22 cellular contexts compared by ENCODE assay signal in the genomic region with DNA sequence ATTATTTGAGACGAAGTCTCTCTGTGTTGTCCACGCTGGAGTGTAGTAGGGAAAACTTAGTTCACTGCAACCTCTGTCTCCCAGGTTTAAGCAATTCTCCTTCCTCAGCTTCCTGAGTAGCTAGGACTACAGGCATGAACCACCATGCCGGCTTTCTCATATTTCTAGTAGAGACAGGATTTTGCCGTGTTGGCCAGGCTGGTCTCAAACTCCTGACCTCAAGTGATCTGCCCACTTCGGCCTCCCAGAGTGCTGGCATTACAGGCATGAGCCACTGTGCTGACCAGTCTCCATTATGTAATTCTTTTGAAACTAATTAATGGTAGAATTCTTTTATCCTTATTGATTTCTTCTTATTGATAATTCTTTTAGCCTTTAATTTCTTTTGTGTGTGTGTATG. TPM values are rescaled to one million over a fixed set of nuclear protein-coding genes. Genes with fewer than 3 reads are reported as not detected.
DNase-seq lines count a peak whose midpoint lies in the region; ATAC-seq and TF ChIP-seq lines count a peak whose summit lies in the region.
"Had no signal": no experiment of that assay in that cellular context is flagged by ENCODE, and none has a peak within 500 bp of the region (broad histone marks: within the 10 kb centered on the region; RNA-seq: fewer than 3 reads in every experiment).

No MANE protein-coding gene starts in this region.

- no peaks in the 10 kb centered on the region for H3F3A ChIP-seq in SK-N-SH (replicated peaks; ENCODE audit: insufficient read depth)

- no peaks in the 10 kb centered on the region; the same call in 1 of the 2 replicates for H3K9me2 ChIP-seq in SK-N-SH

- no peak overlapping the region for H2BK5ac ChIP-seq in trophoblast cell (ENCODE audit: low read depth, low read length, poor library complexity)

- 89% methylated on average over 5 of the region's 5 CpGs for WGBS in SK-N-SH (ENCODE audit: low lambda C conversion rate)
- no CpG with 5 or more reads among the region's 5 CpGs for WGBS in trophoblast cell (ENCODE audit: extremely low coverage, insufficient coverage, insufficient read length)

- DNase-seq in SK-N-SH, result no peak
- peak; percentile 25 for DNase-seq in NCI-H69 (lab: John Stamatoyannopoulos, UW)
- DNase-seq in trophoblast cell, result peak; percentile 63 to 65
- no peak for DNase-seq in Right ventricle myocardium superior
- DNase-seq: 8988T; ACHN; AML-193; BE2C; CD4-positive, alpha-beta T cell; CD8-positive, alpha-beta memory T cell; DMS 273 treated with DMSO at 0.1 percent for 48 hours; DMS79; EL; GF-D8; GOT3; HFFc6 had no signal

- H3K4me1 ChIP-seq in SK-N-SH (ENCODE audit: control insufficient read depth in 1 of 2, insufficient read depth in 2 of 2, low read depth in 1 of 2, low read length in 1 of 2), result peaks cover 0 to 8% of the 10 kb centered on the region in 2 experiments; a peak in 2 of 4 replicates
- no peaks in the 10 kb centered on the region for H3K4me1 ChIP-seq in trophoblast cell (ENCODE audit: control insufficient read depth in 1 of 2, insufficient read depth in 2 of 2, low read length in 2 of 2)
- H3K4me1 ChIP-seq: A549; BLaER1 treated with 17β-estradiol and CSF1 and Interleukin-3, amounts not matched to agents 10 nM and 100 nM had no signal

- H3K14ac ChIP-seq in trophoblast cell (ENCODE audit: low read length), result no peak overlapping the region

- H4K8ac ChIP-seq in trophoblast cell (ENCODE audit: low read depth, low read length), result no peak overlapping the region

- H2AK5ac ChIP-seq in trophoblast cell (ENCODE audit: low read length), result no peak overlapping the region

- TF ChIP-seq EP300 in SK-N-SH (IDR thresholded peaks at IDR 0.05; ENCODE audit: borderline replicate concordance in 1 of 2, low read depth in 1 of 2, low read length in 1 of 2), result no peak

- no peak overlapping the region for H3K18ac ChIP-seq in trophoblast cell (ENCODE audit: low read length)

- CTCF ChIA-PET in SK-N-SH (lab: Yijun Ruan, JAX), result interaction anchor here (0.6 to 1.6 kb wide), 2 partner anchors 32 to 338 kb away, joined by 3 to 5 read pairs; partner anchors contain the start of gene PCLO

- no peaks in the 10 kb centered on the region for H4K20me1 ChIP-seq in SK-N-SH (ENCODE audit: insufficient read depth)
- H4K20me1 ChIP-seq: BLaER1 treated with 17β-estradiol and CSF1 and Interleukin-3, amounts not matched to agents 10 nM and 100 nM had no signal

- H4K12ac ChIP-seq in trophoblast cell (ENCODE audit: low read depth, low read length), result no peak overlapping the region

- ATAC-seq in SK-N-SH treated with all-trans-retinoic acid at 6 μM for 48 hours (no peak), HG02763 (IDR thresholded peaks at IDR 0.05; ENCODE audit: unreplicated experiment) (no peak), Right ventricle myocardium superior (ENCODE audit: poor library complexity) (no peak)
- ATAC-seq: A549 had no signal

- no peak overlapping the region for H2BK12ac ChIP-seq in trophoblast cell (ENCODE audit: low read length)

- H2AFZ ChIP-seq in SK-N-SH (ENCODE audit: low read depth) (no peak overlapping the region), trophoblast cell (ENCODE audit: insufficient read depth, low read length, poor library complexity) (no peak overlapping the region)

- H3K9ac ChIP-seq in SK-N-SH, result no peak overlapping the region
- no peak overlapping the region for H3K9ac ChIP-seq in trophoblast cell (ENCODE audit: low read length)
- H3K9ac ChIP-seq: BLaER1 treated with 17β-estradiol and CSF1 and Interleukin-3, amounts not matched to agents 10 nM and 100 nM had no signal

- TF ChIP-seq CTCF in SK-N-SH (IDR thresholded peaks at IDR 0.05), result no peak

- H4K91ac ChIP-seq in trophoblast cell (ENCODE audit: low read depth, low read length), result no peak overlapping the region

- intact Hi-C loops in Right ventricle myocardium superior (cut with DNase I), result no loop called here

- POLR2A ChIA-PET in SK-N-SH (lab: Yijun Ruan, JAX), result no interaction called here

- no peak for TF ChIP-seq RAD21 in SK-N-SH (IDR thresholded peaks at IDR 0.05; ENCODE audit: low read length)

- no peaks in the 10 kb centered on the region for H3K79me1 ChIP-seq in trophoblast cell (ENCODE audit: low read length)

- H3K27me3 ChIP-seq in SK-N-SH (ENCODE audit: insufficient read depth), result no peaks in the 10 kb centered on the region
- no peaks in the 10 kb centered on the region for H3K27me3 ChIP-seq in trophoblast cell (ENCODE audit: insufficient read depth, low read length)
- H3K27me3 ChIP-seq: BE2C; BLaER1 treated with 17β-estradiol and CSF1 and Interleukin-3, amounts not matched to agents 10 nM and 100 nM had no signal

- no peak overlapping the region for H3K4me2 ChIP-seq in SK-N-SH
- H3K4me2 ChIP-seq in trophoblast cell (ENCODE audit: low read length), result no peak overlapping the region
- H3K4me2 ChIP-seq: A549; BLaER1 treated with 17β-estradiol and CSF1 and Interleukin-3, amounts not matched to agents 10 nM and 100 nM had no signal

- H3K4ac ChIP-seq in trophoblast cell (ENCODE audit: low read depth, low read length), result no peak overlapping the region

- H3K9me3 ChIP-seq in SK-N-SH (no peaks in the 10 kb centered on the region; the same call in 1 of the 2 replicates), trophoblast cell (ENCODE audit: insufficient read depth, low read depth, low read length) (no peaks in the 10 kb centered on the region)
- H3K9me3 ChIP-seq: A549, BE2C, HAP-1 had no signal

- H3K79me2 ChIP-seq in SK-N-SH (ENCODE audit: insufficient read depth) (no peaks in the 10 kb centered on the region), trophoblast cell (ENCODE audit: control insufficient read depth, insufficient read depth, low read length, poor library complexity) (no peaks in the 10 kb centered on the region)

- no peak overlapping the region for H2BK120ac ChIP-seq in trophoblast cell (ENCODE audit: insufficient read depth, low read length, poor library complexity)

- no peaks in the 10 kb centered on the region for H3K36me3 ChIP-seq in SK-N-SH (replicated peaks in 1 of 2; ENCODE audit: control insufficient read depth in 1 of 2, insufficient read depth in 2 of 2, low read length in 1 of 2)
- peaks cover 5 to 6% of the 10 kb centered on the region in 2 experiments for H3K36me3 ChIP-seq in trophoblast cell (ENCODE audit: control insufficient read depth in 1 of 2, insufficient read depth in 2 of 2, low read length in 2 of 2)
- H3K36me3 ChIP-seq: BLaER1 treated with 17β-estradiol and CSF1 and Interleukin-3, amounts not matched to agents 10 nM and 100 nM; HAP-1 had no signal

- H3K4me3 ChIP-seq in SK-N-SH (ENCODE audit: low read depth in 2 of 2, low read length in 1 of 2), result no peak overlapping the region
- H3K4me3 ChIP-seq in trophoblast cell (ENCODE audit: low read depth, low read length), result no peak overlapping the region
- H3K4me3 ChIP-seq: A549; BLaER1 treated with 17β-estradiol and CSF1 and Interleukin-3, amounts not matched to agents 10 nM and 100 nM; HAP-1 had no signal

- H3K23ac ChIP-seq in trophoblast cell (ENCODE audit: low read length), result no peak overlapping the region

- H3K27ac ChIP-seq in SK-N-SH (ENCODE audit: low read depth in 2 of 2, low read length in 1 of 2) (no peak overlapping the region), trophoblast cell (ENCODE audit: low read depth, low read length) (no peak overlapping the region)
- H3K27ac ChIP-seq: A549; BLaER1 treated with 17β-estradiol and CSF1 and Interleukin-3, amounts not matched to agents 10 nM and 100 nM had no signal

TF ChIP-seq in SK-N-SH treated with all-trans-retinoic acid at 6 μM for 48 hours, 23 proteins besides CTCF, POLR2A, EP300 and RAD21:
- no peak for TF ChIP-seq RARB (CRISPR knock-in tag; IDR thresholded peaks at IDR 0.05)
- 0 out of 2 replicates have a peak, but pooled peaks have one; percentile 23 for TF ChIP-seq ZFP3 (CRISPR knock-in tag; IDR thresholded peaks at IDR 0.05)

TF ChIP-seq in SK-N-SH, 30 proteins besides CTCF, POLR2A, EP300 and RAD21:
- TF ChIP-seq MEF2A (IDR thresholded peaks at IDR 0.05; ENCODE audit: borderline replicate concordance, low read depth) (no peak), RFX5 (IDR thresholded peaks at IDR 0.05; ENCODE audit: low read length) (no peak), GATA2 (CRISPR knock-in tag; IDR thresholded peaks at IDR 0.05) (no peak), CHD2 (IDR thresholded peaks at IDR 0.05; ENCODE audit: low read length, partially characterized antibody) (no peak), TEAD4 (IDR thresholded peaks at IDR 0.05; ENCODE audit: borderline replicate concordance, insufficient read depth) (no peak), FOSL2 (IDR thresholded peaks at IDR 0.05; ENCODE audit: borderline replicate concordance, low read depth) (no peak), EZH2phosphoT487 (IDR thresholded peaks at IDR 0.05; ENCODE audit: borderline replicate concordance, low read depth) (no peak), GABPA (IDR thresholded peaks at IDR 0.05; ENCODE audit: low read depth) (no peak), SIN3A (IDR thresholded peaks at IDR 0.05; ENCODE audit: borderline replicate concordance, low read depth, low read length) (no peak), FOXM1 (IDR thresholded peaks at IDR 0.05; ENCODE audit: low read depth) (no peak), FOXJ3 (CRISPR knock-in tag; IDR thresholded peaks at IDR 0.05) (no peak), RCOR1 (IDR thresholded peaks at IDR 0.05; ENCODE audit: low read length) (no peak), YY1 (IDR thresholded peaks at IDR 0.05; ENCODE audit: low read depth) (no peak), POLR2AphosphoS5 (IDR thresholded peaks at IDR 0.05; ENCODE audit: low read depth, low read length) (no peak), NRF1 (IDR thresholded peaks at IDR 0.05; ENCODE audit: low read depth, low read length) (no peak), JUND (IDR thresholded peaks at IDR 0.05) (no peak)
- TF ChIP-seq, protein P1, sequence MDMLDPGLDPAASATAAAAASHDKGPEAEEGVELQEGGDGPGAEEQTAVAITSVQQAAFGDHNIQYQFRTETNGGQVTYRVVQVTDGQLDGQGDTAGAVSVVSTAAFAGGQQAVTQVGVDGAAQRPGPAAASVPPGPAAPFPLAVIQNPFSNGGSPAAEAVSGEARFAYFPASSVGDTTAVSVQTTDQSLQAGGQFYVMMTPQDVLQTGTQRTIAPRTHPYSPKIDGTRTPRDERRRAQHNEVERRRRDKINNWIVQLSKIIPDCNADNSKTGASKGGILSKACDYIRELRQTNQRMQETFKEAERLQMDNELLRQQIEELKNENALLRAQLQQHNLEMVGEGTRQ (IDR thresholded peaks at IDR 0.05; ENCODE audit: borderline replicate concordance, low read depth, low read length), result no peak
- TF ChIP-seq, protein P2, sequence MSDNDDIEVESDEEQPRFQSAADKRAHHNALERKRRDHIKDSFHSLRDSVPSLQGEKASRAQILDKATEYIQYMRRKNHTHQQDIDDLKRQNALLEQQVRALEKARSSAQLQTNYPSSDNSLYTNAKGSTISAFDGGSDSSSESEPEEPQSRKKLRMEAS (IDR thresholded peaks at IDR 0.05; ENCODE audit: low read depth), result no peak

RNA-seq across cellular contexts. Expression of gene PCLO, which starts 32.5 kb away (rescaled TPM):
- 0.51 and 0.76 TPM in 2 replicates for polyA plus RNA-seq in SK-N-SH (2012; rRNA removed)
- 0.69 and 0.82 TPM in 2 replicates for polyA plus RNA-seq in SK-N-SH (2012; cell fraction: cytosol; rRNA removed)
- polyA plus RNA-seq in SK-N-SH (2012; cell fraction: nucleus; rRNA removed), result 0.73 and 1.4 TPM in 2 replicates
- polyA plus RNA-seq in trophoblast cell (2013), result 2.6 TPM in 2 replicates
- 3.8 TPM for total RNA-seq in Right ventricle myocardium superior
- total RNA-seq: CD4-positive, alpha-beta T cell; CD8-positive, alpha-beta memory T cell had no signal
- polyA plus RNA-seq: CD14-positive monocyte; CD8-positive, alpha-beta memory T cell had no signal

Comparison
In these comparisons a context has a peak if more than half of its experiments do, and no peak if none do; other contexts are left out.
1. DNase-seq: peak in NCI-H69 (single experiment) and trophoblast cell (2 of 2); none in SK-N-SH (single experiment) and Right ventricle myocardium superior (single experiment).